ENCODE assay signal across 25 cellular contexts in genomic region chr3:44482721-44483120, GRCh38. TPM values are rescaled to one million over a fixed set of nuclear protein-coding genes. Genes with fewer than 3 reads are reported as not detected.
DNase-seq lines count a peak whose midpoint lies in the region; ATAC-seq and TF ChIP-seq lines count a peak whose summit lies in the region.
"Had no signal": no experiment of that assay in that cellular context is flagged by ENCODE, and none has a peak within 500 bp of the region (broad histone marks: within the 10 kb centered on the region; RNA-seq: fewer than 3 reads in every experiment).

No MANE protein-coding gene starts in this region.

- H3K4me1 ChIP-seq in breast epithelium (no peaks in the 10 kb centered on the region), mucosa of descending colon (ENCODE audit: low read depth) (no peaks in the 10 kb centered on the region), hepatocyte (ENCODE audit: insufficient read depth) (peaks cover 6% of the 10 kb centered on the region)

- H3K36me3 Mint-ChIP-seq in MCF 10A (ENCODE audit: insufficient read depth, unreplicated experiment) = no peaks in the 10 kb centered on the region

- no peak overlapping the region for H3K4me2 ChIP-seq in hepatocyte

- no peak overlapping the region for H2AFZ ChIP-seq in hepatocyte

- ATAC-seq in mucosa of descending colon = peak; percentile 24
- ATAC-seq in HG02763 (IDR thresholded peaks at IDR 0.05; ENCODE audit: unreplicated experiment) = no peak
- no peak for ATAC-seq in GM18861 (IDR thresholded peaks at IDR 0.05; ENCODE audit: unreplicated experiment)
- no peak for ATAC-seq in HG03196 (IDR thresholded peaks at IDR 0.05; ENCODE audit: unreplicated experiment)
- ATAC-seq: Panc1 had no signal

- no peak overlapping the region for H3K27ac ChIP-seq in breast epithelium
- H3K27ac ChIP-seq in hepatocyte = no peak overlapping the region
- H3K27ac ChIP-seq: 22Rv1, C4-2B, SK-N-MC had no signal

- H3K27me3 Mint-ChIP-seq in MCF 10A (ENCODE audit: insufficient read depth, unreplicated experiment) = no peaks in the 10 kb centered on the region
- H3K27me3 Mint-ChIP-seq: B cell; CD8-positive, alpha-beta memory T cell had no signal

- no peak overlapping the region for H3K4me3 ChIP-seq in breast epithelium
- H3K4me3 ChIP-seq in epithelial cell of esophagus (ENCODE audit: low read length) = no peak overlapping the region
- no peak overlapping the region for H3K4me3 ChIP-seq in mucosa of descending colon
- H3K4me3 ChIP-seq in hepatocyte = no peak overlapping the region
- H3K4me3 ChIP-seq: MG63, SK-N-MC had no signal

- no peaks in the 10 kb centered on the region for H3K9me3 Mint-ChIP-seq in MCF 10A (ENCODE audit: unreplicated experiment)

- CTCF ChIA-PET in MCF 10A (lab: Yijun Ruan, JAX) = no interaction called here

- H3K36me3 ChIP-seq in breast epithelium = no peaks in the 10 kb centered on the region
- no peaks in the 10 kb centered on the region for H3K36me3 ChIP-seq in mucosa of descending colon (ENCODE audit: low read depth)
- no peaks in the 10 kb centered on the region for H3K36me3 ChIP-seq in hepatocyte (replicated peaks; ENCODE audit: insufficient read depth, low read depth)
- H3K36me3 ChIP-seq: MG63 had no signal

- intact Hi-C loops in MCF 10A (cut with micrococcal nuclease) (no loop called here), breast epithelium (cut with DNase I; ENCODE audit: low total_unique reads) (no loop called here), mucosa of descending colon (cut with DNase I, micrococcal nuclease) (no loop called here)

- no peak for TF ChIP-seq CTCF in MCF 10A (IDR thresholded peaks at IDR 0.05; ENCODE audit: unreplicated experiment)
- TF ChIP-seq CTCF in breast epithelium (IDR thresholded peaks at IDR 0.05) = no peak
- TF ChIP-seq CTCF in epithelial cell of esophagus (IDR thresholded peaks at IDR 0.05; ENCODE audit: insufficient read depth, low read depth, low read length, missing control alignments) = no peak
- TF ChIP-seq CTCF in mucosa of descending colon (IDR thresholded peaks at IDR 0.05) = no peak
- TF ChIP-seq CTCF in hepatocyte (IDR thresholded peaks at IDR 0.05; ENCODE audit: poor library complexity) = no peak

- H3K79me2 ChIP-seq in hepatocyte = no peaks in the 10 kb centered on the region

- BruUV-seq in MCF 10A (replicated peaks; lab: Mats Ljungman, UMichigan) = no TSS peak

- H3K9me2 ChIP-seq in hepatocyte (replicated peaks; ENCODE audit: insufficient read depth) = no peaks in the 10 kb centered on the region

- no peaks in the 10 kb centered on the region for H3K9me3 ChIP-seq in breast epithelium
- no peaks in the 10 kb centered on the region for H3K9me3 ChIP-seq in mucosa of descending colon
- no peaks in the 10 kb centered on the region for H3K9me3 ChIP-seq in hepatocyte (ENCODE audit: low read depth)
- H3K9me3 ChIP-seq: MG63 had no signal

- TF ChIP-seq POLR2A in breast epithelium (IDR thresholded peaks at IDR 0.05) = no peak

- no peaks in the 10 kb centered on the region for H4K20me1 ChIP-seq in hepatocyte (ENCODE audit: insufficient read depth, poor library complexity, severe bottlenecking)

- H3K27ac Mint-ChIP-seq in MCF 10A (ENCODE audit: low read depth, unreplicated experiment) = no peak overlapping the region
- H3K27ac Mint-ChIP-seq: B cell; CD8-positive, alpha-beta memory T cell had no signal

- peaks cover 6% of the 10 kb centered on the region for H3K4me1 Mint-ChIP-seq in MCF 10A (ENCODE audit: insufficient read depth, unreplicated experiment)

- 56% methylated on average over 1 of the region's 1 CpG for WGBS in hepatocyte (ENCODE audit: low lambda C conversion rate, missing lambda C conversion rate)

- peak; percentile 5 for DNase-seq in MCF 10A (ENCODE audit: unreplicated experiment)
- DNase-seq in breast epithelium (ENCODE audit: low spot score in 2 of 2) = no peak
- DNase-seq in epithelial cell of esophagus (ENCODE audit: low read depth) = peak; percentile 57
- no peak for DNase-seq in mucosa of descending colon
- no peak for DNase-seq in hepatocyte (ENCODE audit: low spot score)
- DNase-seq: Calu3; CD8-positive, alpha-beta memory T cell; DMS79 treated with DMSO at 0.1 percent for 48 hours; KBM-7; MG63; NCI-H1105 treated with DMSO at 0.1 percent for 48 hours; NCI-H146; NCI-H1930; NCI-H2107; NCI-H510A; NCI-H69; SIG-M5 had no signal

- no peak overlapping the region for H3K4me3 Mint-ChIP-seq in MCF 10A (ENCODE audit: unreplicated experiment)
- H3K4me3 Mint-ChIP-seq: B cell; CD8-positive, alpha-beta memory T cell had no signal

- POLR2A ChIA-PET in MCF 10A (lab: Yijun Ruan, JAX) = interaction anchor here (0.6 to 2.4 kb wide), 3 partner anchors 16 to 138 kb away, joined by 3 to 8 read pairs (median 3); no protein-coding TSS in a partner anchor

- H3K27me3 ChIP-seq in breast epithelium (no peaks in the 10 kb centered on the region), hepatocyte (no peaks in the 10 kb centered on the region)
- H3K27me3 ChIP-seq: MG63 had no signal

RNA-seq across cellular contexts. Expression of gene ZNF445, which starts 5.3 kb away (rescaled TPM):
- 10.1 and 11.0 TPM in 2 replicates for total RNA-seq in MCF 10A (2022)
- 1 to 10 TPM; 5.8 to 8.9 (median 7.2) TPM for total RNA-seq in breast epithelium
- 10 to 100 TPM; 10.0 to 26.4 (median 16.8) TPM for total RNA-seq in mucosa of descending colon
- 10.5 and 14.7 TPM in 2 replicates for total RNA-seq in hepatocyte
- polyA plus RNA-seq in hepatocyte = 6.1 and 6.4 TPM in 2 replicates

Comparison
In these comparisons a context has a peak if more than half of its experiments do, and no peak if none do; other contexts are left out.
1. DNase-seq: peak in MCF 10A (single experiment) and epithelial cell of esophagus (single experiment); none in breast epithelium (0 of 2), mucosa of descending colon (0 of 3) and hepatocyte (single experiment).